In genomic region chr7:131235489-131236317, GRCh38 we compare ENCODE assay signal across 8 cellular contexts.
A peak's percentile ranks its signal among the peaks of the same experiment; 100 is the strongest.
DNase-seq lines count a peak whose midpoint lies in the region; ATAC-seq and TF ChIP-seq lines count a peak whose summit lies in the region.

No MANE protein-coding gene starts in this region.

- H3K27me3 ChIP-seq in CD8-positive, alpha-beta memory T cell (ENCODE audit: insufficient read depth, low read length, poor library complexity, severe bottlenecking), result no peaks in the 10 kb centered on the region
- H3K27me3 ChIP-seq in skeletal muscle satellite cell (ENCODE audit: control insufficient read depth, insufficient read depth, low read length) (no peaks in the 10 kb centered on the region), thyroid gland (no peaks in the 10 kb centered on the region)

- H3K9me3 ChIP-seq in CD8-positive, alpha-beta memory T cell (ENCODE audit: low read length), result no peaks in the 10 kb centered on the region
- H3K9me3 ChIP-seq in skeletal muscle satellite cell (replicated peaks; ENCODE audit: low read length), result no peaks in the 10 kb centered on the region
- no peaks in the 10 kb centered on the region for H3K9me3 ChIP-seq in thyroid gland

- H3K27ac Mint-ChIP-seq in CD8-positive, alpha-beta memory T cell, result peak overlapping the region; percentile 67 to 98 (median 94)

- DNase-seq in CD8-positive, alpha-beta memory T cell, result peak; percentile 57 to 92 (median 72)
- peak; percentile 23 for DNase-seq in NCI-H748 treated with DMSO at 0.1 percent for 48 hours (lab: John Stamatoyannopoulos, UW)
- DNase-seq in activated T-helper 1 cell treated with Interleukin-2 at 50 U/mL for 16 hours (ENCODE audit: low read depth), result peak; percentile 58
- DNase-seq in fibroblast of the conjunctiva (ENCODE audit: low read depth), result peak; percentile 89
- DNase-seq in thyroid gland, result no peak
- DNase-seq in OCI-M1 (lab: John Stamatoyannopoulos, UW), result no peak

- peaks cover 0 to 3% (median 0%) of the 10 kb centered on the region in 3 donors for H3K36me3 Mint-ChIP-seq in CD8-positive, alpha-beta memory T cell

- no peak for ATAC-seq in GM18519 (IDR thresholded peaks at IDR 0.05; ENCODE audit: low FRiP score, unreplicated experiment)

- H3K36me3 ChIP-seq in CD8-positive, alpha-beta memory T cell (ENCODE audit: insufficient read depth, low read length), result no peaks in the 10 kb centered on the region
- H3K36me3 ChIP-seq in skeletal muscle satellite cell (ENCODE audit: insufficient read depth, low read length), result no peaks in the 10 kb centered on the region
- no peaks in the 10 kb centered on the region for H3K36me3 ChIP-seq in thyroid gland

- CTCF ChIA-PET in CD8-positive, alpha-beta memory T cell (lab: Charles Lee), result interaction anchor here (0.5 to 2.5 kb wide), 3 partner anchors 11 to 346 kb away, joined by 3 to 9 read pairs (median 3); no protein-coding TSS in a partner anchor

- peaks cover 41 to 64% (median 58%) of the 10 kb centered on the region in 3 donors for H3K4me1 Mint-ChIP-seq in CD8-positive, alpha-beta memory T cell

- no peak for TF ChIP-seq CTCF in thyroid gland (IDR thresholded peaks at IDR 0.05)

- intact Hi-C loops in thyroid gland (cut with DNase I), result no loop called here

- no peaks in the 10 kb centered on the region for H3K9me3 Mint-ChIP-seq in CD8-positive, alpha-beta memory T cell

- peak overlapping the region; percentile 41 for H3K4me2 ChIP-seq in skeletal muscle satellite cell (ENCODE audit: low read length)

- H3K4me3 Mint-ChIP-seq in CD8-positive, alpha-beta memory T cell, result peak overlapping the region in 6 of 7 donors; percentile 10 to 57 (median 32)

- no peak for TF ChIP-seq POLR2A in thyroid gland (IDR thresholded peaks at IDR 0.05)

- peaks cover 32% of the 10 kb centered on the region for H3K4me1 ChIP-seq in CD8-positive, alpha-beta memory T cell (ENCODE audit: insufficient read depth, low read length)
- H3K4me1 ChIP-seq in skeletal muscle satellite cell (ENCODE audit: control insufficient read depth, insufficient read depth, low read length) (peaks cover 37% of the 10 kb centered on the region), thyroid gland (no peaks in the 10 kb centered on the region)

- peak overlapping the region; percentile 64 for H3K9ac ChIP-seq in skeletal muscle satellite cell (ENCODE audit: low read depth, low read length)

- no peak overlapping the region for H3K4me3 ChIP-seq in CD8-positive, alpha-beta memory T cell (ENCODE audit: low read length)
- H3K4me3 ChIP-seq in skeletal muscle satellite cell (ENCODE audit: low read length) (no peak overlapping the region), thyroid gland (replicated peaks in 1 of 3) (no peak overlapping the region)

- WGBS in thyroid gland, 2 donors, result 49 to 55% methylated on average over 13 of the region's 13 CpGs

- H3K27ac ChIP-seq in CD8-positive, alpha-beta memory T cell (ENCODE audit: low read depth, low read length), result peak overlapping the region; percentile 47
- peak overlapping the region in 1 of 3 donors; percentile 16 for H3K27ac ChIP-seq in thyroid gland

- H3K27me3 Mint-ChIP-seq in CD8-positive, alpha-beta memory T cell, result peaks cover 0 to 2% of the 10 kb centered on the region in 2 donors

- POLR2A ChIA-PET in CD8-positive, alpha-beta memory T cell (lab: Charles Lee), result interaction anchor here (0.9 kb wide), 1 partner anchor 126 kb away, joined by 3 read pairs; no protein-coding TSS in a partner anchor

Comparison
In these comparisons a context has a peak if more than half of its experiments do, and no peak if none do; other contexts are left out.
1. DNase-seq: peak in CD8-positive, alpha-beta memory T cell (5 of 5), NCI-H748 treated with DMSO at 0.1 percent for 48 hours (single experiment), activated T-helper 1 cell treated with Interleukin-2 at 50 U/mL for 16 hours (single experiment) and fibroblast of the conjunctiva (single experiment); none in thyroid gland (0 of 2) and OCI-M1 (single experiment).